In the genomic region with DNA sequence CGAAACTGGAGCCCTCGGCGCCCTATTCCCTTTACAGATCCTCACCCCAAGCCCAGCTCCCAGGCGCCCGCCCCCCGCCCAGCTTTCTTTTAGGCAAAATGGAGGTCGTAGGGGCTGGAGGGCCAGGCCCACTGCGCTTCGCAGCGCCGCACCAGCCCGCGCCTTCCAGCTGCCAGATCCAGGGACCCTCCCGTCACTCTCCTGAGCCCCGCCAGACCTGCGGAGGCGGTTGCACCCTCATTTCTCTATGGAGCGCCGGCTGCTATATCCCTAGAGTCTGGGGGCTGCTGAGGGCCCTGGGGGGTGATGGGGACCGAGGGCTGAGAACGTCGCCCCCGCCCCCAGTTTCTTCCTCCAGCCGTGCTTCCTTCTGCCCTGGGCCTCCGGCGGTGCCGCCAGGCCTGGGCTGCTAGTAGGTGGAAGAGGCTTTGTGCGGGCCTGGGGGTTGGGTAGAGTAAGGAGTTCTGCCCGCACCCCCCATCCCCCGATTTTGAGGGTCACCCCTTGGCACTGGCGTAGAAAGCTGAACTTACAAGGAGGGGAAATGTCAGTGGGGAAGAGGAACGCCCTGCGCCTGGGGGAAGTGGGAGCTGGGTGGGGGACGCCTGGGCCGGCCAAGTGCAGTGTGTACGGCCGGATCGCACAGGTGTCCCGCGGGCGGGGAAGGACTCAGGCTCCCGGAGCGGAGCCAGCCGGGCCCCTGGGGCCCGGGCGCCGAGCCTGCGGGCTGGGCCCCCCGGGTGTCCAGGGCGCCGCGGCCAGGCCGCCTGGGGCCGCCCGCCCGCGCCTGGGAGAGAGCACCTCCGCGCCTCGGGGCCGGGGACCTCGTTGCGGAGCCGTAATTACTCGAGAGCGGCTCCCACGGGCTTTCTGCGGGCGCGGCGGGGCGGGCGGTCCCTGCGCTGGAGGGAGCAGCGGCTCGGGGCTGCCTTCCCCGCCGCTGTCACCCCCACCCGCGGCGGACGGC, we compare ENCODE assay signal across 8 cellular contexts. TPM values are rescaled to one million over a fixed set of nuclear protein-coding genes. Genes with fewer than 3 reads are reported as not detected.
A peak's percentile ranks its signal among the peaks of the same experiment; 100 is the strongest.
DNase-seq lines count a peak whose midpoint lies in the region; ATAC-seq and TF ChIP-seq lines count a peak whose summit lies in the region.

No MANE protein-coding gene starts in this region.

- H3K18ac ChIP-seq in mesenchymal stem cell (ENCODE audit: low read depth in 1 of 2, low read length in 2 of 2), result peak overlapping the region; percentile 71 to 85

- peak overlapping the region; percentile 94 for H3K27ac ChIP-seq in 22Rv1
- H3K27ac ChIP-seq in mesenchymal stem cell (ENCODE audit: low read length, poor library complexity, severe bottlenecking), result peak overlapping the region; percentile 37
- H3K27ac ChIP-seq in thyroid gland, result peak overlapping the region; percentile 91 to 95 (median 95)

- under 1% methylated on average over 78 of the region's 82 CpGs for WGBS in mesenchymal stem cell
- WGBS in thyroid gland, 2 donors, result 0% methylated on average over 22 to 30 of the region's 82 CpGs

- H2AFZ ChIP-seq in mesenchymal stem cell (ENCODE audit: low read depth, low read length), result no peak overlapping the region

- peak overlapping the region; percentile 96 for H2BK120ac ChIP-seq in mesenchymal stem cell (ENCODE audit: low read depth, low read length)

- H3K23ac ChIP-seq in mesenchymal stem cell (ENCODE audit: low read length in 2 of 2), result peak overlapping the region in 1 of 2 experiments; percentile 85

- peak overlapping the region in 1 of 2 experiments; percentile 75 for H2BK12ac ChIP-seq in mesenchymal stem cell (ENCODE audit: low read length in 2 of 2)

- H2BK15ac ChIP-seq in mesenchymal stem cell (ENCODE audit: low read depth, poor library complexity, severe bottlenecking), result no peak overlapping the region

- H3K4me1 ChIP-seq in mesenchymal stem cell (ENCODE audit: control insufficient read depth, insufficient read depth, low read depth, low read length) (peaks cover 10% of the 10 kb centered on the region), thyroid gland (peaks cover 8 to 11% of the 10 kb centered on the region in 2 donors)

- H3K27me3 ChIP-seq in mesenchymal stem cell (ENCODE audit: control insufficient read depth in 1 of 2, insufficient read depth in 1 of 2, low read length in 2 of 2) (no peaks in the 10 kb centered on the region), thyroid gland (no peaks in the 10 kb centered on the region)

- H3K79me1 ChIP-seq in mesenchymal stem cell (replicated peaks; ENCODE audit: low read length, poor library complexity, severe bottlenecking), result peaks cover 18% of the 10 kb centered on the region

- H3K36me3 ChIP-seq in mesenchymal stem cell (ENCODE audit: control insufficient read depth in 1 of 2, insufficient read depth in 2 of 2, low read depth in 1 of 2, low read length in 2 of 2), result peaks cover 32 to 35% of the 10 kb centered on the region in 2 experiments
- peaks cover 25 to 32% of the 10 kb centered on the region in 2 donors for H3K36me3 ChIP-seq in thyroid gland

- peak; percentile 5 for ATAC-seq in GM21737 (IDR thresholded peaks at IDR 0.05; ENCODE audit: unreplicated experiment)

- H3K9ac ChIP-seq in mesenchymal stem cell (ENCODE audit: low read length), result peak overlapping the region; percentile 96

- no peak overlapping the region for H2AK5ac ChIP-seq in mesenchymal stem cell (ENCODE audit: low read length, severe bottlenecking)

- no peak for TF ChIP-seq POLR2A in thyroid gland (IDR thresholded peaks at IDR 0.05)

- peak overlapping the region; percentile 49 for H2BK5ac ChIP-seq in mesenchymal stem cell (ENCODE audit: low read depth, low read length, poor library complexity, severe bottlenecking)

- H3K4me2 ChIP-seq in mesenchymal stem cell (ENCODE audit: low read length, poor library complexity, severe bottlenecking), result peak overlapping the region; percentile 84

- intact Hi-C loops in thyroid gland (cut with DNase I), result no loop called here

- TF ChIP-seq CTCF in 22Rv1 (IDR thresholded peaks at IDR 0.05) (no peak), thyroid gland (IDR thresholded peaks at IDR 0.05) (no peak)

- H3K4ac ChIP-seq in mesenchymal stem cell (ENCODE audit: low read depth in 1 of 2, low read length in 2 of 2), result peak overlapping the region; percentile 78 to 89

- peak overlapping the region; percentile 3 for H4K8ac ChIP-seq in mesenchymal stem cell (ENCODE audit: low read length)

- H4K91ac ChIP-seq in mesenchymal stem cell (ENCODE audit: low read length), result peak overlapping the region; percentile 81

- peak overlapping the region; percentile 30 to 82 for H3K14ac ChIP-seq in mesenchymal stem cell (ENCODE audit: low read length in 2 of 2)

- H3K9me3 ChIP-seq in mesenchymal stem cell (ENCODE audit: control insufficient read depth, low read length), result no peaks in the 10 kb centered on the region
- no peaks in the 10 kb centered on the region for H3K9me3 ChIP-seq in thyroid gland

- peak; percentile 45 for DNase-seq in T-helper 9 cell
- DNase-seq in dermis blood vessel endothelial cell, result peak; percentile 40
- peak; percentile 34 for DNase-seq in mesenchymal stem cell
- peak; percentile 45 for DNase-seq in thyroid gland
- no peak for DNase-seq in EL
- DNase-seq in islet precursor cell, result no peak

- peak overlapping the region; percentile 82 to 89 for H3K4me3 ChIP-seq in mesenchymal stem cell (ENCODE audit: insufficient read depth in 1 of 2, low read depth in 1 of 2, low read length in 2 of 2)
- peak overlapping the region; percentile 27 to 93 (median 66) for H3K4me3 ChIP-seq in thyroid gland (replicated peaks in 1 of 3)

RNA-seq across cellular contexts. Expression of a gene that starts 1.2 kb away (rescaled TPM):
- total RNA-seq in dermis blood vessel endothelial cell (85.4 and 154 TPM in 2 replicates), thyroid gland (100 to 1,000 TPM; 168 to 221 (median 186) TPM)
- 145 TPM for polyA plus RNA-seq in mesenchymal stem cell (2013, experiment 1 of 2)
- 145 TPM for polyA plus RNA-seq in mesenchymal stem cell (2013, experiment 2 of 2)

RNA-seq across cellular contexts. Expression of a gene that starts 18.5 kb away (rescaled TPM):
- total RNA-seq in dermis blood vessel endothelial cell, result not detected in 2 replicates
- not detected for polyA plus RNA-seq in mesenchymal stem cell (2013, experiment 1 of 2)
- polyA plus RNA-seq in mesenchymal stem cell (2013, experiment 2 of 2), result 0.03 TPM
- total RNA-seq in thyroid gland, result under 1 TPM in 1 of 4 donors, not detected in 3; 0.93 TPM

RNA-seq across cellular contexts. Expression of a gene that starts 19.3 kb away (rescaled TPM):
- 18.0 and 20.8 TPM in 2 replicates for total RNA-seq in dermis blood vessel endothelial cell
- polyA plus RNA-seq in mesenchymal stem cell (2013, experiment 1 of 2), result 13.2 TPM
- polyA plus RNA-seq in mesenchymal stem cell (2013, experiment 2 of 2), result 12.0 TPM
- 10 to 100 TPM; 30.5 to 46.9 (median 35.3) TPM for total RNA-seq in thyroid gland

RNA-seq across cellular contexts. Expression of a gene that starts 31.2 kb away (rescaled TPM):
- total RNA-seq in dermis blood vessel endothelial cell (28.1 and 34.2 TPM in 2 replicates), thyroid gland (10 to 100 TPM; 15.8 to 44.8 (median 21.0) TPM)
- polyA plus RNA-seq in mesenchymal stem cell (2013, experiment 1 of 2), result 32.8 TPM
- polyA plus RNA-seq in mesenchymal stem cell (2013, experiment 2 of 2), result 33.6 TPM

RNA-seq across cellular contexts. Expression of a gene that starts 33.4 kb away (rescaled TPM):
- 0.68 and 0.70 TPM in 2 replicates for total RNA-seq in dermis blood vessel endothelial cell
- 0.41 TPM for polyA plus RNA-seq in mesenchymal stem cell (2013, experiment 1 of 2)
- 0.45 TPM for polyA plus RNA-seq in mesenchymal stem cell (2013, experiment 2 of 2)
- total RNA-seq in thyroid gland, result under 1 TPM in 2 of 4 donors, not detected in 2; 0.22 to 0.27 TPM

Comparison
In these comparisons a context has a peak if more than half of its experiments do, and no peak if none do; other contexts are left out.
1. H3K27ac ChIP-seq: peak in every context shown above with its lines; median percentile 95 in thyroid gland; 94 in 22Rv1; 37 in mesenchymal stem cell.
2. DNase-seq: peak in T-helper 9 cell (single experiment), dermis blood vessel endothelial cell (single experiment), mesenchymal stem cell (single experiment) and thyroid gland (2 of 2); none in EL (single experiment) and islet precursor cell (single experiment).